8 cellular contexts compared by ENCODE assay signal in genomic region chr18:26549103-26549485, GRCh38. TPM values are rescaled to one million over a fixed set of nuclear protein-coding genes. Genes with fewer than 3 reads are reported as not detected.
DNase-seq lines count a peak whose midpoint lies in the region; ATAC-seq and TF ChIP-seq lines count a peak whose summit lies in the region.

No MANE protein-coding gene starts in this region.

- in situ Hi-C loops in gastrocnemius medialis (cut with MboI; ENCODE audit: low sequenced_read_pairs in 4 of 4): no loop called here

- H3K27me3 ChIP-seq in hepatocyte: peaks cover 43% of the 10 kb centered on the region
- peaks cover 6 to 28% (median 19%) of the 10 kb centered on the region in 3 donors for H3K27me3 ChIP-seq in gastrocnemius medialis

- WGBS in hepatocyte (ENCODE audit: low lambda C conversion rate, missing lambda C conversion rate): 1% methylated on average over 31 of the region's 36 CpGs

- intact Hi-C loops in gastrocnemius medialis (cut with DNase I; ENCODE audit: low total_unique reads): loop anchor here (2.0 to 5.0 kb wide), 3 partner anchors 50 to 314 kb away; no protein-coding TSS in a partner anchor

- peak overlapping the region; percentile 88 for H2AFZ ChIP-seq in hepatocyte

- TF ChIP-seq CTCF in hepatocyte (IDR thresholded peaks at IDR 0.05; ENCODE audit: poor library complexity): no peak
- no peak for TF ChIP-seq CTCF in gastrocnemius medialis (IDR thresholded peaks at IDR 0.05 in 4 of 5, conservative IDR thresholded peaks at IDR 0.05 in 1 of 5)

- H3K27ac ChIP-seq in angular gyrus (ENCODE audit: low read depth, low read length) (peak overlapping the region; percentile 40), hepatocyte (peak overlapping the region; percentile 49), gastrocnemius medialis (peak overlapping the region; percentile 75 to 85 (median 82))

- peaks cover 32% of the 10 kb centered on the region for H3K4me1 ChIP-seq in hepatocyte (ENCODE audit: insufficient read depth)
- peaks cover 31 to 50% of the 10 kb centered on the region in 2 donors for H3K4me1 ChIP-seq in gastrocnemius medialis

- H3K36me3 ChIP-seq in hepatocyte (replicated peaks; ENCODE audit: insufficient read depth, low read depth): no peaks in the 10 kb centered on the region
- no peaks in the 10 kb centered on the region for H3K36me3 ChIP-seq in gastrocnemius medialis

- H3K9me2 ChIP-seq in hepatocyte (replicated peaks; ENCODE audit: insufficient read depth): no peaks in the 10 kb centered on the region

- ATAC-seq in gastrocnemius medialis (peak; percentile 29 to 52), GM18870 (IDR thresholded peaks at IDR 0.05; ENCODE audit: unreplicated experiment) (no peak)

- H4K20me1 ChIP-seq in hepatocyte (ENCODE audit: insufficient read depth, poor library complexity, severe bottlenecking): peaks cover 5% of the 10 kb centered on the region

- H3K4me2 ChIP-seq in hepatocyte: peak overlapping the region; percentile 100

- DNase-seq in stimulated activated CD4-positive, alpha-beta T cell treated with anti-CD3 and anti-CD28 coated beads, Interleukin-4, amount 100 ng/mL, for 1 hour: peak; percentile 5
- no peak for DNase-seq in stimulated activated CD4-positive, alpha-beta T cell treated with anti-CD3 and anti-CD28 coated beads, Interleukin-4, amount 100 ng/mL, for 24 hours
- DNase-seq in NCI-H2171 treated with DMSO at 0.1 percent for 48 hours (lab: John Stamatoyannopoulos, UW) (peak; percentile 33), hepatocyte (ENCODE audit: low spot score) (peak; percentile 38), gastrocnemius medialis (peak in 1 of 2 donors; percentile 14), SKM-1 treated with dmso at 0.1 percent for 144 hours (lab: John Stamatoyannopoulos, UW; ENCODE audit: unreplicated experiment) (no peak)

- TF ChIP-seq POLR2A in gastrocnemius medialis (IDR thresholded peaks at IDR 0.05): no peak

- H3K9me3 ChIP-seq in hepatocyte (ENCODE audit: low read depth): no peaks in the 10 kb centered on the region
- no peaks in the 10 kb centered on the region for H3K9me3 ChIP-seq in gastrocnemius medialis

- H3K79me2 ChIP-seq in hepatocyte: peaks cover 33% of the 10 kb centered on the region

- H3K4me3 ChIP-seq in hepatocyte (peak overlapping the region; percentile 91), gastrocnemius medialis (peak overlapping the region; percentile 69 to 83 (median 78))

RNA-seq across cellular contexts. Expression of gene KCTD1, which starts 0.7 kb away (rescaled TPM):
- total RNA-seq in hepatocyte (12.0 and 13.8 TPM in 2 replicates), gastrocnemius medialis (1 to 10 TPM; 4.7 to 6.0 (median 5.2) TPM)
- 5.4 and 7.5 TPM in 2 replicates for polyA plus RNA-seq in hepatocyte

Comparison
In these comparisons a context has a peak if more than half of its experiments do, and no peak if none do; other contexts are left out.
1. DNase-seq: peak in stimulated activated CD4-positive, alpha-beta T cell treated with anti-CD3 and anti-CD28 coated beads, Interleukin-4, amount 100 ng/mL, for 1 hour (single experiment), NCI-H2171 treated with DMSO at 0.1 percent for 48 hours (single experiment) and hepatocyte (single experiment); none in stimulated activated CD4-positive, alpha-beta T cell treated with anti-CD3 and anti-CD28 coated beads, Interleukin-4, amount 100 ng/mL, for 24 hours (single experiment) and SKM-1 treated with dmso at 0.1 percent for 144 hours (single experiment).
2. Peak in every context shown above with its lines, with median percentiles within 50 percentile points of each other: H3K27ac ChIP-seq.